In genomic region chr1:163747261-163747660, GRCh38 we compare ENCODE assay signal across 22 cellular contexts.
DNase-seq lines count a peak whose midpoint lies in the region; ATAC-seq lines count a peak whose summit lies in the region.
"Had no signal": no experiment of that assay in that cellular context is flagged by ENCODE, and none has a peak within 500 bp of the region (broad histone marks: within the 10 kb centered on the region; RNA-seq: fewer than 3 reads in every experiment).

No MANE protein-coding gene starts in this region.

- DNase-seq in AG20443 (ENCODE audit: low spot score) (peak; percentile 21), astrocyte of the hippocampus (ENCODE audit: low read depth, low spot score) (peak; percentile 13), HuH-7.5 (ENCODE audit: low spot score) (no peak), pons (ENCODE audit: low spot score) (no peak), A172 (ENCODE audit: low spot score) (no peak)
- DNase-seq: activated CD4-positive, alpha-beta memory T cell treated with anti-CD3 and anti-CD28 coated beads, Interleukin-2, amount 10 ng/mL, durations not matched to agents 7 days and 5 days; activated T-cell treated with anti-CD3 and anti-CD28 coated beads for 4 hours; adrenal gland; cortex of kidney; DMS79 treated with DMSO at 0.1 percent for 48 hours; endodermal cell; naive thymus-derived CD4-positive, alpha-beta T cell; NCI-H524; ovary; right lobe of liver; Right ventricle myocardium superior; stimulated activated CD4-positive, alpha-beta T cell treated with anti-CD3 and anti-CD28 coated beads, Interleukin-15, amount 100 ng/mL, for 24 hours; T1000 had no signal

- H3K36me3 ChIP-seq in HUES48 (ENCODE audit: control insufficient read depth, insufficient read depth, low read length), result no peaks in the 10 kb centered on the region
- no peaks in the 10 kb centered on the region for H3K36me3 ChIP-seq in mesodermal cell (ENCODE audit: control insufficient read depth, insufficient read depth, low read length)
- H3K36me3 ChIP-seq: adrenal gland, ovary, right lobe of liver had no signal

- H3K9ac ChIP-seq in HUES48 (ENCODE audit: low read depth, low read length), result no peak overlapping the region

- H3K27ac ChIP-seq in HUES48 (ENCODE audit: low read depth, low read length), result peak overlapping the region; percentile 9
- peak overlapping the region; percentile 85 for H3K27ac ChIP-seq in mesodermal cell (ENCODE audit: low read depth, low read length, severe bottlenecking)
- H3K27ac ChIP-seq: adrenal gland, ovary, right lobe of liver had no signal

- no peaks in the 10 kb centered on the region for H3K27me3 ChIP-seq in HUES48 (ENCODE audit: control insufficient read depth, insufficient read depth, low read length)
- H3K27me3 ChIP-seq: adrenal gland, ovary, right lobe of liver had no signal

- no peak for ATAC-seq in GM18873 (IDR thresholded peaks at IDR 0.05; ENCODE audit: low FRiP score, unreplicated experiment)
- ATAC-seq: activated CD4-positive, CD25-positive, alpha-beta regulatory T cell treated with anti-CD3 and anti-CD28 coated beads, Interleukin-2, amount 50 U/mL, for 24 hours; naive thymus-derived CD4-positive, alpha-beta T cell; right lobe of liver had no signal

- no peak overlapping the region for H3K4me3 ChIP-seq in HUES48 (ENCODE audit: low read depth, low read length)
- no peak overlapping the region for H3K4me3 ChIP-seq in mesodermal cell (ENCODE audit: extremely low read depth, insufficient read depth, low read length, poor library complexity, severe bottlenecking)
- H3K4me3 ChIP-seq: adrenal gland, ovary, right lobe of liver had no signal

- H3K9me3 ChIP-seq in HUES48 (ENCODE audit: control insufficient read depth, insufficient read depth, low read length) (peaks cover 7% of the 10 kb centered on the region; the same call in 1 of the 2 replicates), mesodermal cell (ENCODE audit: control insufficient read depth, low read length) (peaks cover 6% of the 10 kb centered on the region)
- H3K9me3 ChIP-seq: ovary, right lobe of liver had no signal

- H3K4me1 ChIP-seq in HUES48 (ENCODE audit: control insufficient read depth, insufficient read depth, low read length) (peaks cover 10% of the 10 kb centered on the region), mesodermal cell (ENCODE audit: control insufficient read depth, insufficient read depth, low read length, poor library complexity, severe bottlenecking) (peaks cover 9% of the 10 kb centered on the region)
- H3K4me1 ChIP-seq: adrenal gland, right lobe of liver had no signal

Comparison
In these comparisons a context has a peak if more than half of its experiments do, and no peak if none do; other contexts are left out.
1. DNase-seq: peak in AG20443 (single experiment) and astrocyte of the hippocampus (single experiment); none in HuH-7.5 (single experiment), pons (single experiment) and A172 (single experiment).